ENCODE assay signal across 18 cellular contexts in genomic region chr4:164621886-164622521, GRCh38.
"Had no signal": no experiment of that assay in that cellular context is flagged by ENCODE, and none has a peak within 500 bp of the region (broad histone marks: within the 10 kb centered on the region; RNA-seq: fewer than 3 reads in every experiment).

No MANE protein-coding gene starts in this region.

- H3K4me3 ChIP-seq: left ventricle myocardium inferior, mucosa of descending colon, stomach, uterus had no signal

- H3K4me1 ChIP-seq: left ventricle myocardium inferior, parathyroid adenoma, stomach, uterus had no signal

- DNase-seq: activated B cell treated with CpG ODN at 0.5 μM for 24 hours; activated CD4-positive, alpha-beta T cell treated with anti-CD3 and anti-CD28 coated beads for 48 hours; activated CD8-positive, alpha-beta memory T cell treated with anti-CD3 and anti-CD28 coated beads, Interleukin-2, amount 50 U/mL, for 48 hours; activated gamma-delta T cell treated with Interleukin-2 at 50 U/mL for 16 hours; amygdala; brain microvascular endothelial cell; cerebellar nuclear complex; effector CD8-positive, alpha-beta T cell; hippocampal formation; left ventricle myocardium inferior; mucosa of descending colon; natural killer cell; stimulated activated CD4-positive, alpha-beta T cell treated with anti-CD3 and anti-CD28 coated beads, Interleukin-12 subunit alpha, Interleukin-12 subunit beta, amount 100 ng/mL, for 4 hours; stimulated activated CD4-positive, alpha-beta T cell treated with anti-CD3 and anti-CD28 coated beads, Interleukin-2, amount 100 ng/mL, for 24 hours; stomach; uterus had no signal

- H3K9me3 ChIP-seq: mucosa of descending colon, neutrophil, uterus had no signal

- H3K27ac ChIP-seq: brain microvascular endothelial cell, left ventricle myocardium inferior, neutrophil, parathyroid adenoma, stomach, uterus had no signal

- H3K36me3 ChIP-seq: brain microvascular endothelial cell, left ventricle myocardium inferior, neutrophil, stomach, uterus had no signal

- ATAC-seq: mucosa of descending colon, natural killer cell had no signal

- H3K27me3 ChIP-seq: brain microvascular endothelial cell, neutrophil, uterus had no signal
